ENCODE assay signal across 9 cellular contexts in genomic region chr9:3240651-3241268, GRCh38.
DNase-seq lines count a peak whose midpoint lies in the region; ATAC-seq and TF ChIP-seq lines count a peak whose summit lies in the region.
"Had no signal": no experiment of that assay in that cellular context is flagged by ENCODE, and none has a peak within 500 bp of the region (broad histone marks: within the 10 kb centered on the region; RNA-seq: fewer than 3 reads in every experiment).

No MANE protein-coding gene starts in this region.

- H3K9me3 ChIP-seq in CD4-positive, alpha-beta T cell (ENCODE audit: control insufficient read depth, low read length), result no peaks in the 10 kb centered on the region
- H3K9me3 ChIP-seq in effector memory CD4-positive, alpha-beta T cell (ENCODE audit: control insufficient read depth, low read length), result no peaks in the 10 kb centered on the region

- no peak overlapping the region for H3K9ac ChIP-seq in mesendoderm (ENCODE audit: low read length)

- peaks cover 36% of the 10 kb centered on the region for H3K36me3 Mint-ChIP-seq in CD4-positive, alpha-beta T cell (ENCODE audit: low read depth)
- no peaks in the 10 kb centered on the region for H3K36me3 Mint-ChIP-seq in activated CD4-positive, alpha-beta memory T cell treated with anti-CD3 and anti-CD28 coated beads, Interleukin-2, amount 10 ng/mL, durations not matched to agents 7 days and 5 days (ENCODE audit: low read depth)

- H3K23ac ChIP-seq in mesendoderm (ENCODE audit: low read length), result no peak overlapping the region

- H3K9me3 Mint-ChIP-seq in CD4-positive, alpha-beta T cell, result no peaks in the 10 kb centered on the region
- H3K9me3 Mint-ChIP-seq in activated CD4-positive, alpha-beta memory T cell treated with anti-CD3 and anti-CD28 coated beads, Interleukin-2, amount 10 ng/mL, durations not matched to agents 7 days and 5 days, result no peaks in the 10 kb centered on the region

- H3K4me3 Mint-ChIP-seq in CD4-positive, alpha-beta T cell, result no peak overlapping the region
- no peak overlapping the region for H3K4me3 Mint-ChIP-seq in activated CD4-positive, alpha-beta memory T cell treated with anti-CD3 and anti-CD28 coated beads, Interleukin-2, amount 10 ng/mL, durations not matched to agents 7 days and 5 days
- H3K4me3 Mint-ChIP-seq: activated naive CD8-positive, alpha-beta T cell had no signal

- no peak overlapping the region for H4K8ac ChIP-seq in mesendoderm (ENCODE audit: low read depth, low read length)

- TF ChIP-seq CTCF in CD4-positive, alpha-beta T cell (IDR thresholded peaks at IDR 0.05), result peak; percentile 70

- no peaks in the 10 kb centered on the region for H3K27me3 ChIP-seq in CD4-positive, alpha-beta T cell (ENCODE audit: control insufficient read depth, insufficient read depth, low read length)
- H3K27me3 ChIP-seq in effector memory CD4-positive, alpha-beta T cell (replicated peaks; ENCODE audit: control insufficient read depth, insufficient read depth, low read length, poor library complexity, severe bottlenecking), result no peaks in the 10 kb centered on the region
- H3K27me3 ChIP-seq in mesendoderm (ENCODE audit: insufficient read depth, low read length, poor library complexity), result no peaks in the 10 kb centered on the region

- H3K18ac ChIP-seq in mesendoderm (ENCODE audit: low read length), result no peak overlapping the region

- CTCF ChIA-PET in CD4-positive, alpha-beta T cell (lab: Charles Lee), result interaction anchor here (0.6 to 1.0 kb wide), 4 partner anchors 200 to 1518 kb away, joined by 3 to 7 read pairs (median 3); no protein-coding TSS in a partner anchor
- CTCF ChIA-PET in activated CD4-positive, alpha-beta memory T cell treated with anti-CD3 and anti-CD28 coated beads, Interleukin-2, amount 10 ng/mL, durations not matched to agents 7 days and 5 days (lab: Charles Lee), result interaction anchor here (0.5 to 3.7 kb wide), 18 partner anchors 10 to 491 kb away, joined by 3 to 61 read pairs (median 4); no protein-coding TSS in a partner anchor

- peak; percentile 65 for ATAC-seq in CD4-positive, alpha-beta T cell (ENCODE audit: poor library complexity)
- peak; percentile 92 for ATAC-seq in GM19035 (IDR thresholded peaks at IDR 0.05; ENCODE audit: unreplicated experiment)
- ATAC-seq in HG03175 (IDR thresholded peaks at IDR 0.05; ENCODE audit: unreplicated experiment), result peak; percentile 96

- H3K79me1 ChIP-seq in mesendoderm (ENCODE audit: low read length), result no peaks in the 10 kb centered on the region

- peak; percentile 33 to 56 (median 42) for DNase-seq in CD4-positive, alpha-beta T cell
- peak; percentile 8 for DNase-seq in NCI-H524 treated with DMSO at 0.1 percent for 48 hours (lab: John Stamatoyannopoulos, UW)
- DNase-seq in activated CD4-positive, alpha-beta memory T cell treated with anti-CD3 and anti-CD28 coated beads, Interleukin-2, amount 10 ng/mL, durations not matched to agents 7 days and 5 days, result peak; percentile 69
- DNase-seq in effector memory CD4-positive, alpha-beta T cell, result peak in 2 of 3 donors; percentile 15 to 27
- DNase-seq in mesendoderm, result peak; percentile 84
- DNase-seq in stimulated activated CD8-positive, alpha-beta memory T cell treated with anti-CD3 and anti-CD28 coated beads, Interleukin-2, amount 100 ng/mL, for 48 hours (ENCODE audit: low read depth in 2 of 2), result peak; percentile 36 to 55

- no peak overlapping the region for H2BK120ac ChIP-seq in mesendoderm (ENCODE audit: low read depth, low read length)

- H2BK15ac ChIP-seq in mesendoderm (replicated peaks; ENCODE audit: low read depth), result no peak overlapping the region

- no peak overlapping the region for H3K4me3 ChIP-seq in effector memory CD4-positive, alpha-beta T cell (ENCODE audit: insufficient read depth, low read depth, low read length, poor library complexity, severe bottlenecking)
- H3K4me3 ChIP-seq in mesendoderm (ENCODE audit: low read length), result no peak overlapping the region

- H3K4me1 ChIP-seq in effector memory CD4-positive, alpha-beta T cell (ENCODE audit: control insufficient read depth, insufficient read depth, low read length, poor library complexity, severe bottlenecking), result no peaks in the 10 kb centered on the region
- H3K4me1 ChIP-seq in mesendoderm (ENCODE audit: control insufficient read depth, low read depth, low read length), result no peaks in the 10 kb centered on the region

- no peak overlapping the region for H3K4ac ChIP-seq in mesendoderm (ENCODE audit: low read depth, low read length)

- no peaks in the 10 kb centered on the region for H3K79me2 ChIP-seq in mesendoderm (ENCODE audit: control insufficient read depth, insufficient read depth, low read length)

- no CpG with 5 or more reads among the region's 3 CpGs for whole genome bisulfite sequencing in mesendoderm (ENCODE audit: extremely low coverage, insufficient coverage, low lambda C conversion rate)

- no peak overlapping the region for H2BK5ac ChIP-seq in mesendoderm (ENCODE audit: low read length)

- no peak overlapping the region for H4K5ac ChIP-seq in mesendoderm (ENCODE audit: low read length)

- H3K27ac Mint-ChIP-seq in CD4-positive, alpha-beta T cell, result no peak overlapping the region
- H3K27ac Mint-ChIP-seq in activated CD4-positive, alpha-beta memory T cell treated with anti-CD3 and anti-CD28 coated beads, Interleukin-2, amount 10 ng/mL, durations not matched to agents 7 days and 5 days, result no peak overlapping the region
- H3K27ac Mint-ChIP-seq: activated naive CD8-positive, alpha-beta T cell had no signal

- no peak overlapping the region for H2AK5ac ChIP-seq in mesendoderm (ENCODE audit: low read length)

- H3K27me3 Mint-ChIP-seq in CD4-positive, alpha-beta T cell, result no peaks in the 10 kb centered on the region
- H3K27me3 Mint-ChIP-seq in activated CD4-positive, alpha-beta memory T cell treated with anti-CD3 and anti-CD28 coated beads, Interleukin-2, amount 10 ng/mL, durations not matched to agents 7 days and 5 days, result no peaks in the 10 kb centered on the region
- H3K27me3 Mint-ChIP-seq: activated naive CD8-positive, alpha-beta T cell had no signal

- POLR2A ChIA-PET in CD4-positive, alpha-beta T cell (lab: Charles Lee), result no interaction called here
- POLR2A ChIA-PET in activated CD4-positive, alpha-beta memory T cell treated with anti-CD3 and anti-CD28 coated beads, Interleukin-2, amount 10 ng/mL, durations not matched to agents 7 days and 5 days (lab: Charles Lee), result no interaction called here

- H3K4me2 ChIP-seq in mesendoderm (ENCODE audit: low read length), result no peak overlapping the region

- no peak overlapping the region for H3K56ac ChIP-seq in mesendoderm (ENCODE audit: low read length)

- no peak overlapping the region for H3K27ac ChIP-seq in CD4-positive, alpha-beta T cell (ENCODE audit: low read depth, low read length)
- H3K27ac ChIP-seq in effector memory CD4-positive, alpha-beta T cell (ENCODE audit: insufficient read depth, low read length, poor library complexity, severe bottlenecking), result no peak overlapping the region
- no peak overlapping the region for H3K27ac ChIP-seq in mesendoderm (ENCODE audit: low read depth, low read length)

- H3K4me1 Mint-ChIP-seq in CD4-positive, alpha-beta T cell (ENCODE audit: low read depth), result no peaks in the 10 kb centered on the region
- H3K4me1 Mint-ChIP-seq in activated CD4-positive, alpha-beta memory T cell treated with anti-CD3 and anti-CD28 coated beads, Interleukin-2, amount 10 ng/mL, durations not matched to agents 7 days and 5 days, result peaks cover 6% of the 10 kb centered on the region

- H3K36me3 ChIP-seq in effector memory CD4-positive, alpha-beta T cell (ENCODE audit: control insufficient read depth, insufficient read depth, low read length), result no peaks in the 10 kb centered on the region
- H3K36me3 ChIP-seq in mesendoderm (ENCODE audit: control insufficient read depth, insufficient read depth, low read length), result no peaks in the 10 kb centered on the region

- intact Hi-C loops in CD4-positive, alpha-beta T cell (cut with DNase I, micrococcal nuclease), result loop anchor here (1.0 to 5.0 kb wide), 7 partner anchors 201 to 1135 kb away; no protein-coding TSS in a partner anchor

Comparison
In these comparisons a context has a peak if more than half of its experiments do, and no peak if none do; other contexts are left out.
1. DNase-seq: peak in every context shown above with its lines; median percentile 84 in mesendoderm; 69 in activated CD4-positive, alpha-beta memory T cell treated with anti-CD3 and anti-CD28 coated beads, Interleukin-2, amount 10 ng/mL, durations not matched to agents 7 days and 5 days; 46 in stimulated activated CD8-positive, alpha-beta memory T cell treated with anti-CD3 and anti-CD28 coated beads, Interleukin-2, amount 100 ng/mL, for 48 hours; 42 in CD4-positive, alpha-beta T cell; 21 in effector memory CD4-positive, alpha-beta T cell; 8 in NCI-H524 treated with DMSO at 0.1 percent for 48 hours.